In genomic region chr4:155442267-155443105, GRCh38 we compare ENCODE assay signal across 8 cellular contexts.
DNase-seq lines count a peak whose midpoint lies in the region; ATAC-seq and TF ChIP-seq lines count a peak whose summit lies in the region.

No MANE protein-coding gene starts in this region.

- POLR2A ChIA-PET in HEK293T (lab: Yijun Ruan, JAX) (no interaction called here), WTC11 (lab: Charles Lee) (no interaction called here)

- H3K27me3 ChIP-seq in kidney epithelial cell (ENCODE audit: control insufficient read depth, insufficient read depth, low read length), result no peaks in the 10 kb centered on the region

- no peak overlapping the region for H3K4me3 ChIP-seq in kidney epithelial cell (ENCODE audit: low read depth, low read length)

- peaks cover 7% of the 10 kb centered on the region for H3K4me1 Mint-ChIP-seq in WTC11
- H3K4me1 Mint-ChIP-seq in central memory CD8-positive, alpha-beta T cell, result no peaks in the 10 kb centered on the region

- H3K36me3 Mint-ChIP-seq in WTC11, result no peaks in the 10 kb centered on the region
- H3K36me3 Mint-ChIP-seq in central memory CD8-positive, alpha-beta T cell (ENCODE audit: insufficient read depth), result no peaks in the 10 kb centered on the region

- peaks cover 57% of the 10 kb centered on the region for H3K27me3 Mint-ChIP-seq in WTC11 (ENCODE audit: low read depth)
- peaks cover 24% of the 10 kb centered on the region for H3K27me3 Mint-ChIP-seq in central memory CD8-positive, alpha-beta T cell

- no peak overlapping the region for H3K27ac Mint-ChIP-seq in WTC11
- no peak overlapping the region for H3K27ac Mint-ChIP-seq in central memory CD8-positive, alpha-beta T cell (ENCODE audit: low read depth)

- CTCF ChIA-PET in HEK293T (lab: Yijun Ruan, JAX) (interaction anchor here (0.6 to 1.6 kb wide), 2 partner anchors 174 to 345 kb away, joined by 4 to 6 read pairs; no protein-coding TSS in a partner anchor), WTC11 (lab: Charles Lee) (no interaction called here)

- no peak overlapping the region for H3K4me3 Mint-ChIP-seq in WTC11
- H3K4me3 Mint-ChIP-seq in central memory CD8-positive, alpha-beta T cell, result no peak overlapping the region

- H3K9me3 Mint-ChIP-seq in WTC11, result no peaks in the 10 kb centered on the region
- H3K9me3 Mint-ChIP-seq in central memory CD8-positive, alpha-beta T cell, result no peaks in the 10 kb centered on the region

- no peaks in the 10 kb centered on the region for H3K36me3 ChIP-seq in kidney epithelial cell (ENCODE audit: control insufficient read depth, insufficient read depth, low read length)

- TF ChIP-seq CTCF in GM12874 (IDR thresholded peaks at IDR 0.05; ENCODE audit: insufficient read depth, low read depth, low read length) (peak; percentile 80), WTC11 (IDR thresholded peaks at IDR 0.05) (peak; percentile 89), kidney epithelial cell (IDR thresholded peaks at IDR 0.05; ENCODE audit: insufficient read depth, low read length, poor library complexity, severe bottlenecking) (peak; percentile 95)

- ATAC-seq in WTC11 (peak; percentile 94), HG02970 (IDR thresholded peaks at IDR 0.05; ENCODE audit: low FRiP score, unreplicated experiment) (no peak)
- ATAC-seq in central memory CD8-positive, alpha-beta T cell (replicated peaks; ENCODE audit: extremely low read depth, poor library complexity, severe bottlenecking), result no peak

- DNase-seq in HEK293T (ENCODE audit: extremely low spot score), result peak; percentile 72
- peak; percentile 2 for DNase-seq in NCI-H1092 (lab: John Stamatoyannopoulos, UW)
- peak; percentile 78 for DNase-seq in WTC11 (ENCODE audit: low spot score)
- peak; percentile 12 to 19 for DNase-seq in central memory CD8-positive, alpha-beta T cell (ENCODE audit: low spot score in 2 of 2)
- DNase-seq in kidney epithelial cell (ENCODE audit: low read depth), result no peak
- DNase-seq in stimulated activated CD4-positive, alpha-beta T cell treated with anti-CD3 and anti-CD28 coated beads, Interleukin-15, amount 100 ng/mL, for 1 hour (ENCODE audit: low read depth in 1 of 2, low spot score in 1 of 2), result peak; percentile 9 to 41

TF ChIP-seq in HEK293T, 16 proteins besides CTCF, POLR2A, EP300 and RAD21:
- TF ChIP-seq L3MBTL2 (conservative IDR thresholded peaks at IDR 0.05), result 0 out of 2 replicates have a peak, but pooled peaks have one; percentile 9
- TF ChIP-seq FOXA1 (IDR thresholded peaks at IDR 0.05), result no peak
- no peak for TF ChIP-seq LEF1 (IDR thresholded peaks at IDR 0.05; ENCODE audit: borderline replicate concordance)
- TF ChIP-seq ELF4 (IDR thresholded peaks at IDR 0.05), result no peak
- no peak for TF ChIP-seq ZNF384 (IDR thresholded peaks at IDR 0.05)

TF ChIP-seq in WTC11, 78 proteins besides CTCF, POLR2A, EP300 and RAD21:
- TF ChIP-seq ZBTB21 (CRISPR knock-in tag; IDR thresholded peaks at IDR 0.05; ENCODE audit: borderline replicate concordance) (no peak), NR2C2 (CRISPR knock-in tag; IDR thresholded peaks at IDR 0.05) (no peak), IRF2 (CRISPR knock-in tag; IDR thresholded peaks at IDR 0.05; ENCODE audit: borderline replicate concordance, low read depth) (no peak), ZNF317 (CRISPR knock-in tag; IDR thresholded peaks at IDR 0.05; ENCODE audit: borderline replicate concordance, low read depth) (no peak), GTF2I (CRISPR knock-in tag; conservative IDR thresholded peaks at IDR 0.05) (no peak), GRHL2 (CRISPR knock-in tag; IDR thresholded peaks at IDR 0.05; ENCODE audit: insufficient replicate concordance, severe bottlenecking) (no peak), ATF3 (CRISPR knock-in tag; conservative IDR thresholded peaks at IDR 0.05) (no peak), PREB (CRISPR knock-in tag; IDR thresholded peaks at IDR 0.05; ENCODE audit: borderline replicate concordance) (no peak), JUN (CRISPR knock-in tag; IDR thresholded peaks at IDR 0.05) (no peak), NFATC4 (CRISPR knock-in tag; IDR thresholded peaks at IDR 0.05) (no peak), FOXP1 (CRISPR knock-in tag; IDR thresholded peaks at IDR 0.05; ENCODE audit: borderline replicate concordance) (no peak)
